ENCODE assay signal across 31 cellular contexts in genomic region chr1:110584045-110584444, GRCh38. TPM values are rescaled to one million over a fixed set of nuclear protein-coding genes. Genes with fewer than 3 reads are reported as not detected.
"Had no signal": no experiment of that assay in that cellular context is flagged by ENCODE, and none has a peak within 500 bp of the region (broad histone marks: within the 10 kb centered on the region; RNA-seq: fewer than 3 reads in every experiment).

No MANE protein-coding gene starts in this region.

- H3K4me3 Mint-ChIP-seq: naive thymus-derived CD8-positive, alpha-beta T cell; natural killer cell treated with Interleukin-12 subunit alpha and Interleukin-12 subunit beta and Interleukin-15 and Interleukin-18, amount 100 ng/mL, for 72 hours; nephron progenitor cell; neural progenitor cell; stimulated activated effector memory CD8-positive, alpha-beta T cell treated with anti-CD3 and anti-CD28 coated beads, Interleukin-12 subunit alpha, Interleukin-12 subunit beta, amount 100 ng/mL, for 72 hours; stimulated activated naive B cell treated with anti-CD40 and anti-IgM and Interleukin-4, amounts not matched to agents 10 μg/mL and 1 μg/mL and 100 μg/mL, for 72 hours; stimulated activated naive CD8-positive, alpha-beta T cell treated with anti-CD3 and anti-CD28 coated beads, Interleukin-15, Interleukin-2, amounts not matched to agents 100 ng/mL and 50 ng/mL, for 24 hours; type B pancreatic cell had no signal

- H3K4me3 ChIP-seq: neural progenitor cell, ovary, psoas muscle, right lobe of liver, sigmoid colon, stomach, thoracic aorta, tibial artery, transverse colon, upper lobe of right lung, uterus had no signal

- H3K4me1 ChIP-seq: neural progenitor cell, parathyroid adenoma, psoas muscle, right lobe of liver, transverse colon, upper lobe of right lung, uterus had no signal

- H3K27ac Mint-ChIP-seq: naive thymus-derived CD8-positive, alpha-beta T cell; natural killer cell treated with Interleukin-12 subunit alpha and Interleukin-12 subunit beta and Interleukin-15 and Interleukin-18, amount 100 ng/mL, for 72 hours; nephron progenitor cell; neural progenitor cell; progenitor cell of endocrine pancreas; stimulated activated effector memory CD8-positive, alpha-beta T cell treated with anti-CD3 and anti-CD28 coated beads, Interleukin-12 subunit alpha, Interleukin-12 subunit beta, amount 100 ng/mL, for 72 hours; stimulated activated naive B cell treated with anti-CD40 and anti-IgM and Interleukin-4, amounts not matched to agents 10 μg/mL and 1 μg/mL and 100 μg/mL, for 72 hours; stimulated activated naive CD8-positive, alpha-beta T cell treated with anti-CD3 and anti-CD28 coated beads, Interleukin-15, Interleukin-2, amounts not matched to agents 100 ng/mL and 50 ng/mL, for 24 hours; type B pancreatic cell had no signal

- H3K9me3 Mint-ChIP-seq: naive thymus-derived CD8-positive, alpha-beta T cell; natural killer cell treated with Interleukin-12 subunit alpha and Interleukin-12 subunit beta and Interleukin-15 and Interleukin-18, amount 100 ng/mL, for 72 hours; neural progenitor cell; stimulated activated effector memory CD8-positive, alpha-beta T cell treated with anti-CD3 and anti-CD28 coated beads, Interleukin-12 subunit alpha, Interleukin-12 subunit beta, amount 100 ng/mL, for 72 hours; stimulated activated naive B cell treated with anti-CD40 and anti-IgM and Interleukin-4, amounts not matched to agents 10 μg/mL and 1 μg/mL and 100 μg/mL, for 72 hours; stimulated activated naive CD8-positive, alpha-beta T cell treated with anti-CD3 and anti-CD28 coated beads, Interleukin-15, Interleukin-2, amounts not matched to agents 100 ng/mL and 50 ng/mL, for 24 hours; type B pancreatic cell had no signal

- H3K9me3 ChIP-seq: ovary, psoas muscle, right lobe of liver, sigmoid colon, stomach, thoracic aorta, tibial artery, transverse colon, upper lobe of right lung, uterus had no signal

- H3K36me3 Mint-ChIP-seq: naive thymus-derived CD8-positive, alpha-beta T cell; natural killer cell treated with Interleukin-12 subunit alpha and Interleukin-12 subunit beta and Interleukin-15 and Interleukin-18, amount 100 ng/mL, for 72 hours; neural progenitor cell; stimulated activated effector memory CD8-positive, alpha-beta T cell treated with anti-CD3 and anti-CD28 coated beads, Interleukin-12 subunit alpha, Interleukin-12 subunit beta, amount 100 ng/mL, for 72 hours; stimulated activated naive B cell treated with anti-CD40 and anti-IgM and Interleukin-4, amounts not matched to agents 10 μg/mL and 1 μg/mL and 100 μg/mL, for 72 hours; type B pancreatic cell had no signal

- H3K27ac ChIP-seq: neural progenitor cell, ovary, parathyroid adenoma, psoas muscle, right lobe of liver, sigmoid colon, stomach, thoracic aorta, tibial artery, transverse colon, upper lobe of right lung, uterus had no signal

- DNase-seq: naive thymus-derived CD8-positive, alpha-beta T cell; nephron progenitor cell; occipital lobe; ovary; posterior cingulate gyrus; psoas muscle; right cardiac atrium; right lobe of liver; sigmoid colon; small intestine; stimulated activated CD4-positive, alpha-beta T cell treated with anti-CD3 and anti-CD28 coated beads, Interleukin-15, amount 100 ng/mL, for 24 hours; stimulated activated CD4-positive, alpha-beta T cell treated with anti-CD3 and anti-CD28 coated beads, Interleukin-2, amount 100 ng/mL, for 24 hours; stimulated activated CD4-positive, alpha-beta T cell treated with anti-CD3 and anti-CD28 coated beads, Interleukin-2, amount 100 ng/mL, for 48 hours; stimulated activated CD4-positive, alpha-beta T cell treated with anti-CD3 and anti-CD28 coated beads, Interleukin-4, amount 100 ng/mL, for 24 hours; stimulated activated naive B cell treated with anti-CD40 and anti-IgM and Interleukin-4, amounts not matched to agents 10 μg/mL and 1 μg/mL and 100 μg/mL, for 72 hours; stimulated activated naive CD4-positive, alpha-beta T cell treated with Interleukin-2 at 50 U/mL for 16 hours; stomach; tibial artery; transverse colon; upper lobe of right lung; uterus had no signal

- H3K36me3 ChIP-seq: neural progenitor cell, ovary, right lobe of liver, sigmoid colon, stomach, thoracic aorta, tibial artery, transverse colon, upper lobe of right lung, uterus had no signal

- H3K27me3 ChIP-seq: ovary, right lobe of liver, tibial artery, transverse colon, uterus had no signal

- H3K9ac ChIP-seq: neural progenitor cell, parathyroid adenoma had no signal

- H3K79me2 ChIP-seq: parathyroid adenoma had no signal

- H2AFZ ChIP-seq: neural progenitor cell, parathyroid adenoma had no signal

- H3K4me2 ChIP-seq: neural progenitor cell had no signal

- H3K4me1 Mint-ChIP-seq: naive thymus-derived CD8-positive, alpha-beta T cell; nephron progenitor cell; stimulated activated effector memory CD8-positive, alpha-beta T cell treated with anti-CD3 and anti-CD28 coated beads, Interleukin-12 subunit alpha, Interleukin-12 subunit beta, amount 100 ng/mL, for 72 hours; stimulated activated naive B cell treated with anti-CD40 and anti-IgM and Interleukin-4, amounts not matched to agents 10 μg/mL and 1 μg/mL and 100 μg/mL, for 72 hours had no signal

- ATAC-seq: naive thymus-derived CD8-positive, alpha-beta T cell; natural killer cell treated with Interleukin-12 subunit alpha and Interleukin-12 subunit beta and Interleukin-15 and Interleukin-18, amount 100 ng/mL, for 72 hours; psoas muscle; right cardiac atrium; stimulated activated naive B cell treated with anti-CD40 and anti-IgM and Interleukin-4, amounts not matched to agents 10 μg/mL and 1 μg/mL and 100 μg/mL, for 72 hours; upper lobe of right lung had no signal

RNA-seq across cellular contexts. Expression of gene KCNA2, which starts 22.1 kb away (rescaled TPM):
- total RNA-seq: osteoblast, renal cortical epithelial cell had no signal
